ENCODE assay signal across 8 cellular contexts in genomic region chr4:168480991-168481588, GRCh38. TPM values are rescaled to one million over a fixed set of nuclear protein-coding genes. Genes with fewer than 3 reads are reported as not detected.
A peak's percentile ranks its signal among the peaks of the same experiment; 100 is the strongest.
DNase-seq lines count a peak whose midpoint lies in the region; ATAC-seq and TF ChIP-seq lines count a peak whose summit lies in the region.

No MANE protein-coding gene starts in this region.

- H3K9me3 ChIP-seq in muscle layer of duodenum (ENCODE audit: control insufficient read depth in 1 of 2, low read length in 2 of 2) (no peaks in the 10 kb centered on the region), transverse colon (no peaks in the 10 kb centered on the region)

- H3K36me3 ChIP-seq in muscle layer of duodenum (ENCODE audit: control insufficient read depth in 1 of 2, insufficient read depth in 2 of 2, low read length in 2 of 2) (peaks cover 0 to 9% of the 10 kb centered on the region in 2 donors), transverse colon (no peaks in the 10 kb centered on the region)

- DNase-seq in DMS79 treated with DMSO at 0.1 percent for 48 hours (lab: John Stamatoyannopoulos, UW): peak; percentile 14
- no peak for DNase-seq in DMS79 (lab: John Stamatoyannopoulos, UW)
- DNase-seq in NCI-H2107 (lab: John Stamatoyannopoulos, UW): peak; percentile 10
- DNase-seq in activated CD4-positive, alpha-beta T cell treated with anti-CD3 and anti-CD28 coated beads, Interleukin-2, amount 50 U/mL, for 1 hour: peak; percentile 30
- DNase-seq in endothelial cell (ENCODE audit: low spot score): no peak
- peak; percentile 19 for DNase-seq in transverse colon

- no peak for TF ChIP-seq EP300 in transverse colon (IDR thresholded peaks at IDR 0.05; ENCODE audit: low read depth)

- peak; percentile 35 for ATAC-seq in HG02642 (IDR thresholded peaks at IDR 0.05; ENCODE audit: poor library complexity, unreplicated experiment)

- TF ChIP-seq CTCF in endothelial cell (IDR thresholded peaks at IDR 0.05; ENCODE audit: unreplicated experiment) (no peak), transverse colon (IDR thresholded peaks at IDR 0.05) (no peak)

- H3K27me3 ChIP-seq in muscle layer of duodenum (ENCODE audit: low read depth, low read length): no peaks in the 10 kb centered on the region
- no peaks in the 10 kb centered on the region for H3K27me3 ChIP-seq in transverse colon

- H3K4me1 ChIP-seq in muscle layer of duodenum (ENCODE audit: control insufficient read depth in 1 of 2, insufficient read depth in 2 of 2, low read length in 2 of 2): peaks cover 0 to 8% of the 10 kb centered on the region in 2 donors
- peaks cover 0 to 32% (median 1%) of the 10 kb centered on the region in 4 donors for H3K4me1 ChIP-seq in transverse colon

- H3K4me3 ChIP-seq in muscle layer of duodenum (ENCODE audit: low read depth in 1 of 2, low read length in 2 of 2): peak overlapping the region; percentile 86 to 87
- peak overlapping the region; percentile 32 to 81 (median 68) for H3K4me3 ChIP-seq in transverse colon

- intact Hi-C loops in transverse colon (cut with DNase I; ENCODE audit: low total_unique reads): no loop called here

- peak overlapping the region; percentile 96 for H3K27ac ChIP-seq in muscle layer of duodenum (ENCODE audit: low read length)
- H3K27ac ChIP-seq in transverse colon: peak overlapping the region; percentile 91 to 96 (median 94)

- in situ Hi-C loops in transverse colon (cut with MboI; ENCODE audit: low pct_ligation_motif_present in 1 of 4, low pct_unique_long_range_greater_than_20kb in 1 of 4, low sequenced_read_pairs in 3 of 4): loop anchor here in 1 of 4 donors (25.0 kb wide), 1 partner anchor 169 kb away; the partner anchor contains the start of gene DDX60

- peaks cover 18% of the 10 kb centered on the region for H3K4me1 Mint-ChIP-seq in endothelial cell (ENCODE audit: unreplicated experiment)

- H3K9me3 Mint-ChIP-seq in endothelial cell (ENCODE audit: unreplicated experiment): no peaks in the 10 kb centered on the region

- no peaks in the 10 kb centered on the region for H3K36me3 Mint-ChIP-seq in endothelial cell (ENCODE audit: low read depth, unreplicated experiment)

- TF ChIP-seq POLR2A in transverse colon (IDR thresholded peaks at IDR 0.05): no peak

- WGBS in transverse colon (ENCODE audit: low coverage in 1 of 2), 2 donors: 3 to 5% methylated on average over 7 of the region's 7 CpGs

- H3K27me3 Mint-ChIP-seq in endothelial cell (ENCODE audit: unreplicated experiment): peaks cover 10% of the 10 kb centered on the region

- H3K4me3 Mint-ChIP-seq in endothelial cell (ENCODE audit: unreplicated experiment): peak overlapping the region; percentile 95

- H3K27ac Mint-ChIP-seq in endothelial cell (ENCODE audit: unreplicated experiment): peak overlapping the region; percentile 99

RNA-seq across cellular contexts. Expression of gene DDX60L, which starts 0.8 kb away (rescaled TPM):
- total RNA-seq in endothelial cell (ENCODE audit: unreplicated experiment) (10.8 TPM), transverse colon (10 to 100 TPM in 3 of 4 donors, 1 to 10 TPM in 1; 8.4 to 65.8 (median 51.9) TPM)

RNA-seq across cellular contexts. Expression of gene PALLD, which starts 15.8 kb away (rescaled TPM):
- total RNA-seq in endothelial cell (ENCODE audit: unreplicated experiment) (16.4 TPM), transverse colon (100 to 1,000 TPM; 230 to 309 (median 278) TPM)

Comparison
In these comparisons a context has a peak if more than half of its experiments do, and no peak if none do; other contexts are left out.
1. DNase-seq: peak in DMS79 treated with DMSO at 0.1 percent for 48 hours (single experiment), NCI-H2107 (single experiment), activated CD4-positive, alpha-beta T cell treated with anti-CD3 and anti-CD28 coated beads, Interleukin-2, amount 50 U/mL, for 1 hour (single experiment) and transverse colon (single experiment); none in DMS79 (single experiment) and endothelial cell (single experiment).
2. RNA of gene PALLD, which starts 15.8 kb away (total RNA-seq): 230 to 309 TPM in transverse colon; 16.4 TPM in endothelial cell (single experiment); every median in the first group is over 10 times any median in the second.